ENCODE assay signal across 7 cellular contexts in the genomic region with DNA sequence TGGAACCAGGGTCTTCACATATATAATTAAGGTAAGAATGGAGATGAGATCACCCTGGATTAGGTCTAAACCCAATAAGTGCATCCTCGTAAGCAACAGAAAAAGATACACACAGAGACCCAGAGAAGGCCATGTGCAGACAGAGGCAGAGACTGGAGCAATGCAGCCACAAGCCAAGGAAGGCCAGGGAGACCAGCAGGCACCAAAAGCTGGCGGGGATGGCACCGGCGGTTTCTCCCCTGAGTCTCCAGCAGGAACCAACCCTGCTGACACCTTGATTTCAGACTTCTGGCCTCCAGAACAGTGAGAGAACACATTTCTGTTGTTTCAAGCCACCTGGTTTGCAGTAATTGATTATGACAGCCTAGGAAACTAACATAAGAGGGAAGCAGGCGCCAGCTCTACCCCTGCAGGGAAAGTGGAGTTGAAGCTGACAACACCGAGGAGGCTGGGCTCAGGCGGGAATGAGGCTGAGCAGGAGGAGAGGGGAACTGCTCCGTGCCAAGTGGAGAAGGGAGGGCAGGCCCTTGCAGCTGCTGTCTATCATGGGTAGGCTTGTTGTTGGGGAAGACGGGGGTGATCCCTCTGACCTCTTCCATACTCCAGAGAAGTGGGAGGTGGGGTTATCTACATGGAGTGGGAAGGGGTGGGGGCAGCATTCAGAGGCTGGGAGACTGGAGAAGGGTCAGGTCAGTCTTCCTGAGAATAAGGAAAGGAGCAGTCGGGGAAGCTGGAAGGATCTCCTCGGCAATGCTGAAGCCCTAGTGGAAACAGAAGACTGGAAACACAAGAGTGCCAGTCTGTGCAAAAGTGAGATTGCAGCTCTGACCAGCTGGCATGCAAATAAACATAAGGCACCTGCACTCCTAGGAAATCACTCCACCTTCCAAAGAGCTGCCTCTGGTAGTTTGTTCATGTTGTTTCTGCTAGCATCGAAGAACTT.
DNase-seq lines count a peak whose midpoint lies in the region; ATAC-seq and TF ChIP-seq lines count a peak whose summit lies in the region.

No MANE protein-coding gene starts in this region.

- H3K27ac Mint-ChIP-seq in T-cell, result peak overlapping the region; percentile 87 to 89
- H3K27ac Mint-ChIP-seq in naive thymus-derived CD8-positive, alpha-beta T cell, result peak overlapping the region; percentile 9 to 92 (median 82)

- POLR2A ChIA-PET in T-cell (lab: Charles Lee), result no interaction called here
- POLR2A ChIA-PET in naive thymus-derived CD8-positive, alpha-beta T cell (lab: Charles Lee), result no interaction called here
- POLR2A ChIA-PET in PC-3 (lab: Charles Lee; ENCODE audit: unreplicated experiment), result no interaction called here

- H3K4me1 ChIP-seq in PC-3 (ENCODE audit: insufficient read depth, low read length), result peaks cover 6% of the 10 kb centered on the region

- no peaks in the 10 kb centered on the region for H3K79me2 ChIP-seq in PC-3 (ENCODE audit: low read length)

- no peak for TF ChIP-seq CTCF in PC-3 (conservative IDR thresholded peaks at IDR 0.05; ENCODE audit: low read depth, low read length)

- H3K27me3 Mint-ChIP-seq in T-cell, result no peaks in the 10 kb centered on the region
- H3K27me3 Mint-ChIP-seq in naive thymus-derived CD8-positive, alpha-beta T cell, result no peaks in the 10 kb centered on the region

- no peak overlapping the region for H3K4me2 ChIP-seq in PC-3 (ENCODE audit: low read length)

- peak overlapping the region in 1 of 3 donors; percentile 24 for H3K4me3 Mint-ChIP-seq in T-cell
- H3K4me3 Mint-ChIP-seq in naive thymus-derived CD8-positive, alpha-beta T cell, result peak overlapping the region in 2 of 10 donors; percentile 45 to 46

- no peaks in the 10 kb centered on the region for H3K27me3 ChIP-seq in PC-3 (ENCODE audit: low read length)

- H3K4me1 Mint-ChIP-seq in T-cell, result peaks cover 27 to 51% (median 32%) of the 10 kb centered on the region in 3 donors
- H3K4me1 Mint-ChIP-seq in naive thymus-derived CD8-positive, alpha-beta T cell, result peaks cover 24 to 40% (median 32%) of the 10 kb centered on the region in 4 donors

- H3K9me2 ChIP-seq in PC-3 (replicated peaks; ENCODE audit: low read length), result no peaks in the 10 kb centered on the region

- ATAC-seq in T-cell (replicated peaks in 1 of 4) (no peak), PC-3 (no peak), HG03439 (IDR thresholded peaks at IDR 0.05; ENCODE audit: unreplicated experiment) (no peak)
- no peak for ATAC-seq in naive thymus-derived CD8-positive, alpha-beta T cell

- H3K9me3 Mint-ChIP-seq in T-cell, result no peaks in the 10 kb centered on the region
- no peaks in the 10 kb centered on the region for H3K9me3 Mint-ChIP-seq in naive thymus-derived CD8-positive, alpha-beta T cell

- DNase-seq in DMS79 treated with DMSO at 0.1 percent for 48 hours (lab: John Stamatoyannopoulos, UW) (peak; percentile 82), NCI-H1105 treated with DMSO at 0.1 percent for 48 hours (lab: John Stamatoyannopoulos, UW) (peak; percentile 89), T-cell (no peak), PC-3 (no peak), AG20443 (ENCODE audit: low spot score) (no peak)
- no peak for DNase-seq in naive thymus-derived CD8-positive, alpha-beta T cell

- no peaks in the 10 kb centered on the region for H3K36me3 ChIP-seq in PC-3 (ENCODE audit: low read depth, low read length)

- CTCF ChIA-PET in T-cell (lab: Charles Lee), result no interaction called here
- CTCF ChIA-PET in PC-3 (lab: Charles Lee), result interaction anchor here (0.7 kb wide), 1 partner anchor 93 kb away, joined by 3 read pairs; no protein-coding TSS in a partner anchor

- no peak overlapping the region for H3K27ac ChIP-seq in PC-3 (ENCODE audit: low read length)

- H3K9ac ChIP-seq in PC-3 (ENCODE audit: low read length), result no peak overlapping the region

- intact Hi-C loops in PC-3 (cut with micrococcal nuclease), result no loop called here

- no peaks in the 10 kb centered on the region for H3F3A ChIP-seq in PC-3 (ENCODE audit: low read length, unreplicated experiment)

- no peak overlapping the region for H2AFZ ChIP-seq in PC-3 (ENCODE audit: low read length)

- no TSS peak for BruUV-seq in PC-3 (replicated peaks; lab: Mats Ljungman, UMichigan)

- no peaks in the 10 kb centered on the region for H4K20me1 ChIP-seq in PC-3 (ENCODE audit: low read length)

- peaks cover 60% of the 10 kb centered on the region for H3K36me3 Mint-ChIP-seq in T-cell
- peaks cover 5 to 86% (median 27%) of the 10 kb centered on the region in 3 donors for H3K36me3 Mint-ChIP-seq in naive thymus-derived CD8-positive, alpha-beta T cell

- no peak overlapping the region for H3K4me3 ChIP-seq in PC-3 (ENCODE audit: low read length)

- H3K9me3 ChIP-seq in PC-3 (ENCODE audit: low read length), result no peaks in the 10 kb centered on the region

Comparison
In these comparisons a context has a peak if more than half of its experiments do, and no peak if none do; other contexts are left out.
1. DNase-seq: peak in DMS79 treated with DMSO at 0.1 percent for 48 hours (single experiment) and NCI-H1105 treated with DMSO at 0.1 percent for 48 hours (single experiment); none in T-cell (0 of 34), naive thymus-derived CD8-positive, alpha-beta T cell (0 of 10), PC-3 (single experiment) and AG20443 (single experiment).